17 cellular contexts compared by ENCODE assay signal in genomic region chr21:46095814-46096595, GRCh38. TPM values are rescaled to one million over a fixed set of nuclear protein-coding genes. Genes with fewer than 3 reads are reported as not detected.
DNase-seq lines count a peak whose midpoint lies in the region; ATAC-seq and TF ChIP-seq lines count a peak whose summit lies in the region.
"Had no signal": no experiment of that assay in that cellular context is flagged by ENCODE, and none has a peak within 500 bp of the region (broad histone marks: within the 10 kb centered on the region; RNA-seq: fewer than 3 reads in every experiment).

No MANE protein-coding gene starts in this region.

- H3K4me1 Mint-ChIP-seq in activated CD4-positive, alpha-beta memory T cell treated with anti-CD3 and anti-CD28 coated beads, Interleukin-2, amount 10 ng/mL, durations not matched to agents 7 days and 5 days = peaks cover 3% of the 10 kb centered on the region
- H3K4me1 Mint-ChIP-seq in glutamatergic neuron (ENCODE audit: low read depth, unreplicated experiment) = no peaks in the 10 kb centered on the region
- H3K4me1 Mint-ChIP-seq: IgD-negative memory B cell had no signal

- no peak overlapping the region for H3K4me3 Mint-ChIP-seq in activated CD4-positive, alpha-beta memory T cell treated with anti-CD3 and anti-CD28 coated beads, Interleukin-2, amount 10 ng/mL, durations not matched to agents 7 days and 5 days
- no peak overlapping the region for H3K4me3 Mint-ChIP-seq in glutamatergic neuron (ENCODE audit: unreplicated experiment)

- peaks cover 76% of the 10 kb centered on the region for H3K4me1 ChIP-seq in stomach smooth muscle (ENCODE audit: control insufficient read depth, insufficient read depth, low read length)

- no peak overlapping the region for H3K27ac Mint-ChIP-seq in activated CD4-positive, alpha-beta memory T cell treated with anti-CD3 and anti-CD28 coated beads, Interleukin-2, amount 10 ng/mL, durations not matched to agents 7 days and 5 days
- no peak overlapping the region for H3K27ac Mint-ChIP-seq in glutamatergic neuron (ENCODE audit: unreplicated experiment)

- H3K27me3 Mint-ChIP-seq in activated CD4-positive, alpha-beta memory T cell treated with anti-CD3 and anti-CD28 coated beads, Interleukin-2, amount 10 ng/mL, durations not matched to agents 7 days and 5 days = peaks cover 23% of the 10 kb centered on the region
- peaks cover 19% of the 10 kb centered on the region for H3K27me3 Mint-ChIP-seq in glutamatergic neuron (ENCODE audit: unreplicated experiment)

- no peak overlapping the region for H3K4me3 ChIP-seq in stomach smooth muscle (ENCODE audit: low read length in 2 of 2)

- H3K9ac ChIP-seq in stomach smooth muscle (ENCODE audit: low read length in 2 of 2) = peak overlapping the region in 1 of 2 donors; percentile 81

- H3K36me3 ChIP-seq in stomach smooth muscle (ENCODE audit: control insufficient read depth in 2 of 2, insufficient read depth in 2 of 2, low read length in 2 of 2) = peaks cover 0 to 3% of the 10 kb centered on the region in 2 donors
- H3K36me3 ChIP-seq: neutrophil had no signal

- H3K9me3 ChIP-seq in stomach smooth muscle (ENCODE audit: control insufficient read depth in 2 of 2, low read length in 2 of 2) = no peaks in the 10 kb centered on the region
- H3K9me3 ChIP-seq: neutrophil had no signal

- ATAC-seq in omental fat pad (ENCODE audit: low FRiP score) = no peak
- ATAC-seq: activated CD4-positive, CD25-positive, alpha-beta regulatory T cell treated with anti-CD3 and anti-CD28 coated beads, Interleukin-2, amount 50 U/mL, for 24 hours; PC-3 had no signal

- POLR2A ChIA-PET in activated CD4-positive, alpha-beta memory T cell treated with anti-CD3 and anti-CD28 coated beads, Interleukin-2, amount 10 ng/mL, durations not matched to agents 7 days and 5 days (lab: Charles Lee) = no interaction called here

- H3K27ac ChIP-seq in stomach smooth muscle (ENCODE audit: low read length) = peak overlapping the region; percentile 99
- H3K27ac ChIP-seq: neutrophil had no signal

- H3K9me3 Mint-ChIP-seq in activated CD4-positive, alpha-beta memory T cell treated with anti-CD3 and anti-CD28 coated beads, Interleukin-2, amount 10 ng/mL, durations not matched to agents 7 days and 5 days = peaks cover 8% of the 10 kb centered on the region
- H3K9me3 Mint-ChIP-seq in glutamatergic neuron (ENCODE audit: unreplicated experiment) = peaks cover 19% of the 10 kb centered on the region

- H3K36me3 Mint-ChIP-seq in activated CD4-positive, alpha-beta memory T cell treated with anti-CD3 and anti-CD28 coated beads, Interleukin-2, amount 10 ng/mL, durations not matched to agents 7 days and 5 days (ENCODE audit: low read depth) = no peaks in the 10 kb centered on the region
- peaks cover 19% of the 10 kb centered on the region for H3K36me3 Mint-ChIP-seq in glutamatergic neuron (ENCODE audit: unreplicated experiment)
- H3K36me3 Mint-ChIP-seq: IgD-negative memory B cell had no signal

- H3K27me3 ChIP-seq in stomach smooth muscle (ENCODE audit: control insufficient read depth in 1 of 2, insufficient read depth in 2 of 2, low read length in 2 of 2) = no peaks in the 10 kb centered on the region

- CTCF ChIA-PET in activated CD4-positive, alpha-beta memory T cell treated with anti-CD3 and anti-CD28 coated beads, Interleukin-2, amount 10 ng/mL, durations not matched to agents 7 days and 5 days (lab: Charles Lee) = no interaction called here

- DNase-seq in activated T-cell treated with anti-CD3 and anti-CD28 coated beads, Interleukin-2, amount 50 U/mL, for 48 hours = peak; percentile 14 to 15
- DNase-seq in activated T-cell treated with anti-CD3 and anti-CD28 coated beads, Interleukin-2, amount 50 U/mL, for 1 hour = no peak
- peak; percentile 10 for DNase-seq in activated CD4-positive, alpha-beta memory T cell treated with anti-CD3 and anti-CD28 coated beads, Interleukin-2, amount 10 ng/mL, durations not matched to agents 7 days and 5 days
- DNase-seq in mesenteric fat pad (ENCODE audit: low spot score) (peak; percentile 86), glutamatergic neuron (no peak), NCI-H1436 treated with DMSO at 0.1 percent for 48 hours (lab: John Stamatoyannopoulos, UW) (no peak), omental fat pad (ENCODE audit: low spot score) (no peak)
- DNase-seq: activated naive CD4-positive, alpha-beta T cell; DMS79; NCI-H1417; PC-3; stimulated activated CD4-positive, alpha-beta T cell treated with anti-CD3 and anti-CD28 coated beads, Interleukin-12 subunit alpha, Interleukin-12 subunit beta, amount 100 ng/mL, for 4 hours; SW 1271 had no signal

- TF ChIP-seq CTCF in glutamatergic neuron (IDR thresholded peaks at IDR 0.05; ENCODE audit: partially characterized antibody, unreplicated experiment) (no peak), omental fat pad (IDR thresholded peaks at IDR 0.05) (no peak)

RNA-seq across cellular contexts. Expression of gene COL6A2, which starts 1.9 kb away (rescaled TPM):
- 1 to 10 TPM; 1.1 to 1.6 TPM for total RNA-seq in activated CD4-positive, alpha-beta memory T cell treated with anti-CD3 and anti-CD28 coated beads, Interleukin-2, amount 10 ng/mL, durations not matched to agents 7 days and 5 days
- total RNA-seq in mesenteric fat pad = 735 TPM
- 55.2 TPM for total RNA-seq in glutamatergic neuron (ENCODE audit: unreplicated experiment)
- 1,000 to 10,000 TPM in 1 of 4 donors, 100 to 1,000 TPM in 3; 480 to 1,153 (median 616) TPM for total RNA-seq in omental fat pad

RNA-seq across cellular contexts. Expression of gene FTCD, which starts 59.4 kb away (rescaled TPM):
- total RNA-seq in activated CD4-positive, alpha-beta memory T cell treated with anti-CD3 and anti-CD28 coated beads, Interleukin-2, amount 10 ng/mL, durations not matched to agents 7 days and 5 days = under 1 TPM in 1 of 2 experiments, not detected in 1; 0.18 TPM
- total RNA-seq in mesenteric fat pad (0.32 TPM), glutamatergic neuron (ENCODE audit: unreplicated experiment) (13.4 TPM), omental fat pad (not detected)

Comparison
In these comparisons a context has a peak if more than half of its experiments do, and no peak if none do; other contexts are left out.
1. DNase-seq: peak in activated T-cell treated with anti-CD3 and anti-CD28 coated beads, Interleukin-2, amount 50 U/mL, for 48 hours (2 of 2), activated CD4-positive, alpha-beta memory T cell treated with anti-CD3 and anti-CD28 coated beads, Interleukin-2, amount 10 ng/mL, durations not matched to agents 7 days and 5 days (single experiment) and mesenteric fat pad (single experiment); none in activated T-cell treated with anti-CD3 and anti-CD28 coated beads, Interleukin-2, amount 50 U/mL, for 1 hour (single experiment), glutamatergic neuron (single experiment), NCI-H1436 treated with DMSO at 0.1 percent for 48 hours (single experiment) and omental fat pad (single experiment).
2. RNA of gene COL6A2, which starts 1.9 kb away (total RNA-seq): 735 TPM in mesenteric fat pad (single experiment), 480 to 1,153 TPM in omental fat pad and 55.2 TPM in glutamatergic neuron (single experiment); 1.1 to 1.6 TPM in activated CD4-positive, alpha-beta memory T cell treated with anti-CD3 and anti-CD28 coated beads, Interleukin-2, amount 10 ng/mL, durations not matched to agents 7 days and 5 days; every median in the first group is over 10 times any median in the second.
3. RNA of gene FTCD, which starts 59.4 kb away (total RNA-seq): 13.4 TPM in glutamatergic neuron (single experiment); 0.32 TPM in mesenteric fat pad (single experiment), 0.18 TPM in activated CD4-positive, alpha-beta memory T cell treated with anti-CD3 and anti-CD28 coated beads, Interleukin-2, amount 10 ng/mL, durations not matched to agents 7 days and 5 days and not detected in omental fat pad; every median in the first group is over 10 times any median in the second.